In the genomic region with DNA sequence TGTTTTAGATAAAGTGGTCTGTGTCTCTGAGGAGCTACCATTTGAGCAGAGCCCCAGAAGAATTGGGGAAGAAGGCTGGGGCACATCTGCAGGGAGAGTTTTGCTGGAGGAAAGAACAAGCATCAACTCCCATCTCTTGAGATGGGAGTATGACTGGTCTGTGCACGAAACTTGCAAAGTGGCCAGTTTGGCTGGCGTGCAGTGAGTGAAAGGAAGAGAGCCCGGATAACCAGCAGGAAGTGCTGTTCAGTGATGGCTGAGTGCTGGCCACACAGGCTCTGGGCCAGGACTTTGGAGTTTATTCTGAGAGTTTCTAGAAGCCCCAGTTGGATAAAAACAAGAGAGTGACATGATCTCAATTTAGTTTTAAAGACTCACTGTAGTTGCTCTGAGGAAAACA, we compare ENCODE assay signal across 15 cellular contexts. TPM values are rescaled to one million over a fixed set of nuclear protein-coding genes. Genes with fewer than 3 reads are reported as not detected.
DNase-seq lines count a peak whose midpoint lies in the region; ATAC-seq and TF ChIP-seq lines count a peak whose summit lies in the region.
"Had no signal": no experiment of that assay in that cellular context is flagged by ENCODE, and none has a peak within 500 bp of the region (broad histone marks: within the 10 kb centered on the region; RNA-seq: fewer than 3 reads in every experiment).

No MANE protein-coding gene starts in this region.

- no peaks in the 10 kb centered on the region for H3K27me3 Mint-ChIP-seq in T-helper 17 cell

- H3K4me3 ChIP-seq in muscle layer of colon (ENCODE audit: low read depth in 1 of 2, low read length in 2 of 2): no peak overlapping the region
- no peak overlapping the region for H3K4me3 ChIP-seq in lower leg skin (ENCODE audit: low read depth, poor library complexity, severe bottlenecking)
- H3K4me3 ChIP-seq: lower lobe of right lung, ovary had no signal

- no peak overlapping the region for H3K9ac ChIP-seq in muscle layer of colon (ENCODE audit: low read length)

- no peak for TF ChIP-seq CTCF in lower leg skin (IDR thresholded peaks at IDR 0.05)

- peak overlapping the region; percentile 9 for H3K27ac Mint-ChIP-seq in T-helper 17 cell

- ATAC-seq in T-helper 17 cell: no peak
- peak; percentile 78 for ATAC-seq in esophagus mucosa
- ATAC-seq in GM21390 (IDR thresholded peaks at IDR 0.05; ENCODE audit: unreplicated experiment): no peak

- H3K36me3 ChIP-seq in muscle layer of colon (ENCODE audit: insufficient read depth, low read length): peaks cover 11% of the 10 kb centered on the region
- H3K36me3 ChIP-seq: lower lobe of right lung, ovary had no signal

- H3K4me1 ChIP-seq in muscle layer of colon (ENCODE audit: insufficient read depth, low read length): peaks cover 54% of the 10 kb centered on the region

- DNase-seq in AG20443 (ENCODE audit: low spot score) (peak; percentile 55), T-helper 17 cell (no peak), lower leg skin (ENCODE audit: low spot score in 2 of 2) (no peak), SIG-M5 (lab: John Stamatoyannopoulos, UW) (no peak), SKM-1 (lab: John Stamatoyannopoulos, UW; ENCODE audit: unreplicated experiment) (no peak)
- DNase-seq: activated CD8-positive, alpha-beta memory T cell treated with anti-CD3 and anti-CD28 coated beads for 24 hours; activated naive CD4-positive, alpha-beta T cell treated with anti-CD3 and anti-CD28 coated beads, Interleukin-2, amount 50 U/mL, for 16 hours; lower lobe of right lung; NCI-H1105; stimulated activated CD8-positive, alpha-beta memory T cell treated with anti-CD3 and anti-CD28 coated beads, Interleukin-4, amount 100 ng/mL, for 48 hours; T-helper 9 cell had no signal

- H3K27ac ChIP-seq in muscle layer of colon (ENCODE audit: low read depth, low read length): peak overlapping the region; percentile 19
- H3K27ac ChIP-seq: lower lobe of right lung, ovary had no signal

- intact Hi-C loops in lower leg skin (cut with DNase I; ENCODE audit: low total_unique reads): no loop called here

- no peak overlapping the region for H3K4me3 Mint-ChIP-seq in T-helper 17 cell

- WGBS in lower leg skin, 2 donors: 35 to 39% methylated on average over 3 of the region's 3 CpGs

- no peaks in the 10 kb centered on the region for H3K9me3 ChIP-seq in T-helper 17 cell (ENCODE audit: control insufficient read depth, low read length, poor library complexity, severe bottlenecking)
- no peaks in the 10 kb centered on the region for H3K9me3 ChIP-seq in muscle layer of colon (ENCODE audit: low read length)
- H3K9me3 ChIP-seq: lower lobe of right lung, ovary had no signal

- no peak for TF ChIP-seq POLR2A in lower leg skin (IDR thresholded peaks at IDR 0.05)

- H3K4me1 Mint-ChIP-seq in T-helper 17 cell: peaks cover 18% of the 10 kb centered on the region

- peaks cover 9% of the 10 kb centered on the region for H3K36me3 Mint-ChIP-seq in T-helper 17 cell (ENCODE audit: low read depth)

- H3K27me3 ChIP-seq in muscle layer of colon (ENCODE audit: control insufficient read depth in 1 of 2, insufficient read depth in 2 of 2, low read length in 2 of 2): no peaks in the 10 kb centered on the region
- H3K27me3 ChIP-seq: ovary had no signal

RNA-seq across cellular contexts. Expression of gene SVIL, which starts 34.4 kb away (rescaled TPM):
- total RNA-seq in T-helper 17 cell (10 to 100 TPM; 39.5 to 46.4 TPM), esophagus mucosa (79.6 TPM), lower leg skin (10 to 100 TPM; 49.0 to 91.0 (median 74.4) TPM)
